ENCODE assay signal across 9 cellular contexts in the genomic region with DNA sequence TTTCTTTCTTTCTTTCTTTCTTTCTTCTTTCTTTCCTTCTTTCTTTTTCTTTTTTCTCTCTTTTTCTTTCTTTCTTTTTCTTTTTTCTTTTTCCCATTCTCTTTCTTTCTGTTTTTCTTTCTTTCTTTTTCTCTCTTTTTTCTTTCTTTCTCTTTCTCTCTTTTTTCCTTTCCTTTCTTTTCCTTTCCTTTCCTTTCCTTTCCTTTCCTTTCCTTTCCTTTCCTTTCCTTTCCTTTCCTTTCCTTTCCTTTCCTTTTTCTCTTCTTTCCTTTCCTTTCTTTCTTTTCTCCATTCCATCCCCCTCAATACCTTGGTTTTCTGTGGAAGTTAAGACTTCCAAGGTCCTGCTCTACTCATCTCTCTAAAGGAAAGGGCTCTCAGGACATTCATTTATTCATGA.
"Had no signal": no experiment of that assay in that cellular context is flagged by ENCODE, and none has a peak within 500 bp of the region (broad histone marks: within the 10 kb centered on the region; RNA-seq: fewer than 3 reads in every experiment).

No MANE protein-coding gene starts in this region.

- DNase-seq: GM23248, GOT3, H7, KG1 had no signal

- H3K4me3 ChIP-seq: GM23248, HAP-1 had no signal

- H3K27me3 Mint-ChIP-seq: IgD-negative memory B cell had no signal

- H3K36me3 ChIP-seq: HAP-1 had no signal

- H3K4me3 Mint-ChIP-seq: IgD-negative memory B cell had no signal

- H3K4me1 ChIP-seq: HAP-1 had no signal

- H2AFZ ChIP-seq: GM23248 had no signal

- ATAC-seq: HCT116, HepG2 had no signal

- H3K27ac ChIP-seq: GM23248, HL-60 had no signal

- H3K9ac ChIP-seq: GM23248 had no signal

- H3K9me3 ChIP-seq: HAP-1 had no signal
